ENCODE assay signal across 9 cellular contexts in genomic region chr13:53782400-53783030, GRCh38.
DNase-seq lines count a peak whose midpoint lies in the region; ATAC-seq and TF ChIP-seq lines count a peak whose summit lies in the region.
"Had no signal": no experiment of that assay in that cellular context is flagged by ENCODE, and none has a peak within 500 bp of the region (broad histone marks: within the 10 kb centered on the region; RNA-seq: fewer than 3 reads in every experiment).

No MANE protein-coding gene starts in this region.

- H3K4me1 Mint-ChIP-seq in HFFc6 (ENCODE audit: low read depth) = no peaks in the 10 kb centered on the region
- peaks cover 0 to 10% (median 6%) of the 10 kb centered on the region in 7 donors for H3K4me1 Mint-ChIP-seq in naive thymus-derived CD4-positive, alpha-beta T cell

- H3K9me3 ChIP-seq in naive thymus-derived CD4-positive, alpha-beta T cell (ENCODE audit: control insufficient read depth in 2 of 3, low read length in 3 of 3) = no peaks in the 10 kb centered on the region

- no peaks in the 10 kb centered on the region for H3K36me3 Mint-ChIP-seq in HFFc6 (ENCODE audit: low read depth)
- no peaks in the 10 kb centered on the region for H3K36me3 Mint-ChIP-seq in naive thymus-derived CD4-positive, alpha-beta T cell

- H3K4me3 Mint-ChIP-seq in HFFc6 = no peak overlapping the region
- H3K4me3 Mint-ChIP-seq in naive thymus-derived CD4-positive, alpha-beta T cell = peak overlapping the region in 7 of 10 donors; percentile 2 to 46 (median 30)

- ATAC-seq in naive thymus-derived CD4-positive, alpha-beta T cell = no peak

- H3K27me3 ChIP-seq in naive thymus-derived CD4-positive, alpha-beta T cell (ENCODE audit: control insufficient read depth in 2 of 2, insufficient read depth in 2 of 2, low read length in 2 of 2) = no peaks in the 10 kb centered on the region

- intact Hi-C loops in naive thymus-derived CD4-positive, alpha-beta T cell (cut with micrococcal nuclease) = no loop called here

- POLR2A ChIA-PET in naive thymus-derived CD4-positive, alpha-beta T cell (lab: Charles Lee) = no interaction called here

- no peak overlapping the region for H3K27ac ChIP-seq in naive thymus-derived CD4-positive, alpha-beta T cell (ENCODE audit: low read depth, low read length)
- H3K27ac ChIP-seq: epithelial cell of prostate had no signal

- H3K36me3 ChIP-seq in naive thymus-derived CD4-positive, alpha-beta T cell (ENCODE audit: control insufficient read depth in 2 of 3, insufficient read depth in 3 of 3, low read length in 3 of 3) = no peaks in the 10 kb centered on the region

- DNase-seq in SIG-M5 treated with dmso at 0.1 percent for 504 hours (lab: John Stamatoyannopoulos, UW; ENCODE audit: unreplicated experiment) = peak; percentile 76
- no peak for DNase-seq in SIG-M5 (lab: John Stamatoyannopoulos, UW)
- peak; percentile 22 for DNase-seq in HFFc6
- DNase-seq in NCI-H1092 (lab: John Stamatoyannopoulos, UW) = peak; percentile 57
- peak; percentile 62 for DNase-seq in SHP77 treated with DMSO at 0.1 percent for 48 hours (lab: John Stamatoyannopoulos, UW)
- peak; percentile 30 to 42 for DNase-seq in erythroblast (lab: John Stamatoyannopoulos, UW)
- peak in 4 of 9 donors; percentile 0 to 12 (median 6) for DNase-seq in naive thymus-derived CD4-positive, alpha-beta T cell
- DNase-seq in stimulated activated CD4-positive, alpha-beta T cell treated with anti-CD3 and anti-CD28 coated beads, Interleukin-1b, Interleukin-23, amount 100 ng/mL, for 48 hours = no peak

- H3K27me3 Mint-ChIP-seq in HFFc6 (ENCODE audit: insufficient read depth) = peaks cover 2% of the 10 kb centered on the region; the same call in 1 of the 2 replicates
- H3K27me3 Mint-ChIP-seq in naive thymus-derived CD4-positive, alpha-beta T cell = peaks cover 0 to 6% (median 0%) of the 10 kb centered on the region in 5 donors

- H3K4me3 ChIP-seq in naive thymus-derived CD4-positive, alpha-beta T cell (ENCODE audit: low read length) = no peak overlapping the region

- CTCF ChIA-PET in naive thymus-derived CD4-positive, alpha-beta T cell (lab: Charles Lee) = interaction anchor here (0.8 kb wide), 1 partner anchor 1315 kb away, joined by 3 read pairs; no protein-coding TSS in a partner anchor

- H3K9me3 Mint-ChIP-seq in HFFc6 = peaks cover 6% of the 10 kb centered on the region; the same call in 1 of the 2 replicates
- H3K9me3 Mint-ChIP-seq in naive thymus-derived CD4-positive, alpha-beta T cell = peaks cover 0 to 5% (median 0%) of the 10 kb centered on the region in 11 donors

- no peak overlapping the region for H3K27ac Mint-ChIP-seq in HFFc6
- H3K27ac Mint-ChIP-seq in naive thymus-derived CD4-positive, alpha-beta T cell = no peak overlapping the region

- H3K4me1 ChIP-seq in naive thymus-derived CD4-positive, alpha-beta T cell (ENCODE audit: control insufficient read depth in 2 of 2, insufficient read depth in 2 of 2, low read length in 2 of 2) = no peaks in the 10 kb centered on the region

- peak; percentile 87 for TF ChIP-seq CTCF in HFFc6 (IDR thresholded peaks at IDR 0.05)

- TF ChIP-seq POLR2A in erythroblast (IDR thresholded peaks at IDR 0.05; ENCODE audit: low read length) = no peak

Comparison
In these comparisons a context has a peak if more than half of its experiments do, and no peak if none do; other contexts are left out.
1. DNase-seq: peak in SIG-M5 treated with dmso at 0.1 percent for 504 hours (single experiment), HFFc6 (single experiment), NCI-H1092 (single experiment), SHP77 treated with DMSO at 0.1 percent for 48 hours (single experiment) and erythroblast (2 of 2); none in SIG-M5 (single experiment) and stimulated activated CD4-positive, alpha-beta T cell treated with anti-CD3 and anti-CD28 coated beads, Interleukin-1b, Interleukin-23, amount 100 ng/mL, for 48 hours (single experiment).